Comparison of ENCODE assay signal across 14 cellular contexts in genomic region chr21:38945536-38946245, GRCh38.
A peak's percentile ranks its signal among the peaks of the same experiment; 100 is the strongest.
DNase-seq lines count a peak whose midpoint lies in the region; TF ChIP-seq lines count a peak whose summit lies in the region.
"Had no signal": no experiment of that assay in that cellular context is flagged by ENCODE, and none has a peak within 500 bp of the region (broad histone marks: within the 10 kb centered on the region; RNA-seq: fewer than 3 reads in every experiment).

No MANE protein-coding gene starts in this region.

- H3K4ac ChIP-seq in H9 (ENCODE audit: low read depth, low read length) = no peak overlapping the region

- no peak overlapping the region for H3T11ph ChIP-seq in H9 (ENCODE audit: low read length)

- H2AFZ ChIP-seq in H9 (ENCODE audit: low read length) = no peak overlapping the region
- no peak overlapping the region for H2AFZ ChIP-seq in fibroblast of lung (ENCODE audit: low read length)
- peak overlapping the region; percentile 41 for H2AFZ ChIP-seq in osteoblast (ENCODE audit: low read length)

- DNase-seq in H9 (peak; percentile 41), fibroblast of lung (ENCODE audit: low read depth in 2 of 2) (peak; percentile 38 to 59), osteoblast (ENCODE audit: insufficient read length, low spot score, missing footprints) (no peak), cerebellar nuclear complex (lab: John Stamatoyannopoulos, UW) (no peak), ureter (ENCODE audit: low spot score) (no peak), ovary (no peak)
- DNase-seq in activated T-cell treated with anti-CD3 and anti-CD28 coated beads, Interleukin-2, amount 50 U/mL, for 48 hours = no peak
- DNase-seq: activated CD4-positive, CD25-positive, alpha-beta regulatory T cell treated with anti-CD3 and anti-CD28 coated beads, Interleukin-2, amount 50 U/mL, for 72 hours; C1 segment of cervical spinal cord; left colon; NCI-H446 treated with DMSO at 0.1 percent for 48 hours; T-helper 1 cell had no signal

- no peak overlapping the region for H4K91ac ChIP-seq in H9 (ENCODE audit: insufficient read length, low read depth, low read length)

- peak overlapping the region; percentile 59 to 96 (median 88); a peak in 6 of 7 replicates for H3K27ac Mint-ChIP-seq in H9
- H3K27ac Mint-ChIP-seq: stimulated activated naive CD8-positive, alpha-beta T cell treated with anti-CD3 and anti-CD28 coated beads, Interleukin-15, Interleukin-2, amounts not matched to agents 100 ng/mL and 50 ng/mL, for 24 hours had no signal

- no peak overlapping the region for H3K14ac ChIP-seq in H9 (ENCODE audit: insufficient read depth, low read length)

- peaks cover 17 to 30% of the 10 kb centered on the region in 2 experiments for H3K9me3 Mint-ChIP-seq in H9

- TF ChIP-seq EP300 in ovary (IDR thresholded peaks at IDR 0.05) = no peak

- TF ChIP-seq CTCF in H9 (conservative IDR thresholded peaks at IDR 0.05) (no peak), fibroblast of lung (conservative IDR thresholded peaks at IDR 0.05 in 1 of 2, IDR thresholded peaks at IDR 0.05 in 1 of 2; ENCODE audit: low read depth in 1 of 2, low read length in 2 of 2) (no peak), osteoblast (IDR thresholded peaks at IDR 0.05; ENCODE audit: extremely low read depth, low read depth, low read length) (no peak), ovary (IDR thresholded peaks at IDR 0.05) (no peak)

- H3K79me1 ChIP-seq in H9 (ENCODE audit: insufficient read depth, low read depth, low read length, poor library complexity, severe bottlenecking) = no peaks in the 10 kb centered on the region

- no peaks in the 10 kb centered on the region for H3K27me3 ChIP-seq in H9 (ENCODE audit: insufficient read depth, low read length)
- no peaks in the 10 kb centered on the region for H3K27me3 ChIP-seq in fibroblast of lung (ENCODE audit: control insufficient read depth, insufficient read depth, low read length)
- H3K27me3 ChIP-seq in osteoblast (ENCODE audit: insufficient read depth, low read length) = peaks cover 12% of the 10 kb centered on the region
- H3K27me3 ChIP-seq in ovary = no peaks in the 10 kb centered on the region

- no peak overlapping the region for H4K8ac ChIP-seq in H9 (replicated peaks; ENCODE audit: insufficient read length, low read depth, low read length)

- no peaks in the 10 kb centered on the region for H3K9me3 ChIP-seq in H9 (ENCODE audit: control insufficient read depth, low read depth, low read length)
- no peaks in the 10 kb centered on the region for H3K9me3 ChIP-seq in fibroblast of lung (ENCODE audit: control insufficient read depth, insufficient read depth, low read depth, low read length)
- no peaks in the 10 kb centered on the region for H3K9me3 ChIP-seq in osteoblast (ENCODE audit: low read depth, low read length)
- H3K9me3 ChIP-seq in ovary = no peaks in the 10 kb centered on the region

- H3K27me3 Mint-ChIP-seq in H9 (ENCODE audit: low read depth) = peaks cover 14% of the 10 kb centered on the region
- H3K27me3 Mint-ChIP-seq: stimulated activated naive CD8-positive, alpha-beta T cell treated with anti-CD3 and anti-CD28 coated beads, Interleukin-15, Interleukin-2, amounts not matched to agents 100 ng/mL and 50 ng/mL, for 24 hours had no signal

- H3K56ac ChIP-seq in H9 (ENCODE audit: insufficient read length, low read depth, low read length) = no peak overlapping the region

- no peak overlapping the region for H3K23ac ChIP-seq in H9 (ENCODE audit: insufficient read length, low read depth, low read length)

- H2BK20ac ChIP-seq in H9 (ENCODE audit: low read depth, low read length, poor library complexity, severe bottlenecking) = no peak overlapping the region

- H3K4me2 ChIP-seq in H9 (ENCODE audit: insufficient read depth, insufficient read length, low read length) (peak overlapping the region; percentile 10), fibroblast of lung (ENCODE audit: extremely low read depth, insufficient read depth, low read length) (peak overlapping the region; percentile 48), osteoblast (ENCODE audit: insufficient read depth, low read length) (no peak overlapping the region)

- H3K79me2 ChIP-seq in H9 (ENCODE audit: insufficient read depth, low read length) (no peaks in the 10 kb centered on the region), fibroblast of lung (ENCODE audit: control insufficient read depth, insufficient read depth, low read length) (no peaks in the 10 kb centered on the region), osteoblast (ENCODE audit: insufficient read depth, low read length) (no peaks in the 10 kb centered on the region)

- H3K4me3 ChIP-seq in fibroblast of lung (replicated peaks in 1 of 4; ENCODE audit: control extremely low read depth in 1 of 4, insufficient read depth in 1 of 4, low read depth in 3 of 4, low read length in 4 of 4) = no peak overlapping the region
- no peak overlapping the region for H3K4me3 ChIP-seq in osteoblast (ENCODE audit: insufficient read depth, low read length)
- no peak overlapping the region for H3K4me3 ChIP-seq in ovary

- H2BK15ac ChIP-seq in H9 (ENCODE audit: low read depth, low read length) = no peak overlapping the region

- no peak overlapping the region for H3K27ac ChIP-seq in H9 (ENCODE audit: insufficient read length, low read depth, low read length)
- H3K27ac ChIP-seq in fibroblast of lung (ENCODE audit: insufficient read depth, low read length) = no peak overlapping the region
- no peak overlapping the region for H3K27ac ChIP-seq in osteoblast (ENCODE audit: low read depth, low read length)
- H3K27ac ChIP-seq in ovary = no peak overlapping the region

- no peak overlapping the region for H2BK5ac ChIP-seq in H9 (ENCODE audit: insufficient read length, low read length)

- no peak overlapping the region for H3K9ac ChIP-seq in H9 (ENCODE audit: extremely low read depth, insufficient read length, low read length)
- no peak overlapping the region for H3K9ac ChIP-seq in fibroblast of lung (ENCODE audit: insufficient read depth, low read length)

- no peak overlapping the region for H3K18ac ChIP-seq in H9 (ENCODE audit: insufficient read length, low read depth, low read length)

- no peak for TF ChIP-seq POLR2A in ovary (IDR thresholded peaks at IDR 0.05)

- H3K36me3 Mint-ChIP-seq in H9 (ENCODE audit: insufficient read depth in 1 of 3, low read depth in 3 of 3) = peaks cover 2 to 23% (median 18%) of the 10 kb centered on the region in 3 experiments; a peak in 6 of 7 replicates

- no peak overlapping the region for H2BK120ac ChIP-seq in H9 (ENCODE audit: low read depth, low read length, poor library complexity, severe bottlenecking)

- no CpG with 5 or more reads among the region's 17 CpGs for WGBS in H9 (ENCODE audit: extremely low coverage, insufficient read length, low lambda C conversion rate)
- WGBS in ovary, 3 donors = 73 to 84% (median 80%) methylated on average over 17 of the region's 17 CpGs

- peaks cover 22 to 35% of the 10 kb centered on the region in 2 experiments for H3K4me1 Mint-ChIP-seq in H9

- intact Hi-C loops in ovary (cut with DNase I) = no loop called here

- H4K20me1 ChIP-seq in H9 (ENCODE audit: control insufficient read depth, insufficient read depth, insufficient read length) = no peaks in the 10 kb centered on the region
- H4K20me1 ChIP-seq in fibroblast of lung (ENCODE audit: control insufficient read depth, extremely low read depth, insufficient read depth, low read length) = no peaks in the 10 kb centered on the region
- H4K20me1 ChIP-seq in osteoblast (ENCODE audit: insufficient read depth, low read length) = no peaks in the 10 kb centered on the region

- H3K23me2 ChIP-seq in H9 (ENCODE audit: insufficient read length, low read depth, low read length, poor library complexity, severe bottlenecking) = no peaks in the 10 kb centered on the region

- H2BK12ac ChIP-seq in H9 (ENCODE audit: insufficient read length, low read depth, low read length) = no peak overlapping the region

- 0 out of 2 replicates have a peak, but pooled peaks cover 2% of the 10 kb centered on the region for H3K4me1 ChIP-seq in H9 (ENCODE audit: insufficient read depth, low read length)
- H3K4me1 ChIP-seq in fibroblast of lung (ENCODE audit: control insufficient read depth, extremely low read depth, insufficient read depth, low read length) = peaks cover 7% of the 10 kb centered on the region
- peaks cover 8% of the 10 kb centered on the region for H3K4me1 ChIP-seq in osteoblast (ENCODE audit: insufficient read depth, low read length)
- no peaks in the 10 kb centered on the region for H3K4me1 ChIP-seq in ovary (ENCODE audit: insufficient read depth)

- no peak overlapping the region for H4K5ac ChIP-seq in H9 (ENCODE audit: insufficient read length, low read depth, low read length)

- H3K4me3 Mint-ChIP-seq in H9 = peak overlapping the region; percentile 18 to 59
- H3K4me3 Mint-ChIP-seq: stimulated activated naive CD8-positive, alpha-beta T cell treated with anti-CD3 and anti-CD28 coated beads, Interleukin-15, Interleukin-2, amounts not matched to agents 100 ng/mL and 50 ng/mL, for 24 hours had no signal

- no peak overlapping the region for H2AK5ac ChIP-seq in H9 (ENCODE audit: insufficient read length, low read length)

- H3K36me3 ChIP-seq in fibroblast of lung (ENCODE audit: control insufficient read depth, insufficient read depth, low read length) (no peaks in the 10 kb centered on the region), osteoblast (ENCODE audit: insufficient read depth, low read length) (no peaks in the 10 kb centered on the region), ovary (no peaks in the 10 kb centered on the region)

TF ChIP-seq in PFSK-1, 5 proteins besides CTCF, POLR2A, EP300 and RAD21 (continues in another document):
- TF ChIP-seq SIN3A (IDR thresholded peaks at IDR 0.05; ENCODE audit: borderline replicate concordance, insufficient read depth, low read length) = peak; percentile 61; the same call in 1 of the 2 replicates

Comparison
In these comparisons a context has a peak if more than half of its experiments do, and no peak if none do; other contexts are left out.
1. DNase-seq: peak in H9 (single experiment) and fibroblast of lung (2 of 2); none in osteoblast (single experiment), cerebellar nuclear complex (0 of 2), activated T-cell treated with anti-CD3 and anti-CD28 coated beads, Interleukin-2, amount 50 U/mL, for 48 hours (0 of 2), ureter (single experiment) and ovary (0 of 5).